In genomic region chr13:100175078-100175802, GRCh38 we compare ENCODE assay signal across 18 cellular contexts.
"Had no signal": no experiment of that assay in that cellular context is flagged by ENCODE, and none has a peak within 500 bp of the region (broad histone marks: within the 10 kb centered on the region; RNA-seq: fewer than 3 reads in every experiment).

No MANE protein-coding gene starts in this region.

- H3K27me3 ChIP-seq: breast epithelium, dorsolateral prefrontal cortex, esophagus muscularis mucosa, heart left ventricle, tibial nerve, vagina had no signal

- DNase-seq: activated CD8-positive, alpha-beta memory T cell treated with anti-CD3 and anti-CD28 coated beads, Interleukin-2, amount 10 ng/mL, durations not matched to agents 7 days and 5 days; activated effector memory CD4-positive, alpha-beta T cell treated with Interleukin-2 at 50 U/mL for 16 hours; activated T-cell treated with anti-CD3 and anti-CD28 coated beads, Interleukin-2, amount 50 U/mL, for 24 hours; amygdala; dorsolateral prefrontal cortex; foreskin melanocyte; heart left ventricle; kidney; left ventricle myocardium superior; posterior cingulate gyrus; right cardiac atrium had no signal

- H3K27ac ChIP-seq: breast epithelium, dorsolateral prefrontal cortex, esophagus muscularis mucosa, heart left ventricle, tibial nerve, vagina had no signal

- H3K36me3 ChIP-seq: breast epithelium, esophagus muscularis mucosa, heart left ventricle, vagina had no signal

- ATAC-seq: activated CD4-positive, CD25-positive, alpha-beta regulatory T cell treated with anti-CD3 and anti-CD28 coated beads, Interleukin-2, amount 50 U/mL, for 24 hours; activated CD8-positive, alpha-beta memory T cell treated with anti-CD3 and anti-CD28 coated beads, Interleukin-2, amount 10 ng/mL, durations not matched to agents 7 days and 5 days; heart left ventricle; left ventricle myocardium superior; right cardiac atrium; stimulated activated effector memory CD8-positive, alpha-beta T cell treated with anti-CD3 and anti-CD28 coated beads, Interleukin-12 subunit alpha, Interleukin-12 subunit beta, amount 100 ng/mL, for 72 hours had no signal

- H3K4me2 ChIP-seq: smooth muscle cell had no signal

- H3K4me1 ChIP-seq: breast epithelium, tibial nerve, vagina had no signal

- H3K4me3 ChIP-seq: breast epithelium, dorsolateral prefrontal cortex, esophagus muscularis mucosa, heart left ventricle, smooth muscle cell, tibial nerve, vagina had no signal

- H3K9me3 ChIP-seq: breast epithelium, esophagus muscularis mucosa, heart left ventricle, tibial nerve, vagina had no signal
